9 cellular contexts compared by ENCODE assay signal in genomic region chr21:41678016-41678935, GRCh38.
DNase-seq lines count a peak whose midpoint lies in the region; ATAC-seq and TF ChIP-seq lines count a peak whose summit lies in the region.
"Had no signal": no experiment of that assay in that cellular context is flagged by ENCODE, and none has a peak within 500 bp of the region (broad histone marks: within the 10 kb centered on the region; RNA-seq: fewer than 3 reads in every experiment).

No MANE protein-coding gene starts in this region.

- H2AFZ ChIP-seq in parathyroid adenoma: no peak overlapping the region

- no peaks in the 10 kb centered on the region for H3K4me1 ChIP-seq in parathyroid adenoma

- peak overlapping the region; percentile 9 for H3K4me2 ChIP-seq in parathyroid adenoma (ENCODE audit: low read length)
- H3K4me2 ChIP-seq: KMS-11 had no signal

- H3K9me3 ChIP-seq in parathyroid adenoma (ENCODE audit: control insufficient read depth, low read length): no peaks in the 10 kb centered on the region

- ATAC-seq in esophagus mucosa (peak; percentile 69), GM21528 (IDR thresholded peaks at IDR 0.05; ENCODE audit: low FRiP score, unreplicated experiment) (no peak)

- no peaks in the 10 kb centered on the region for H3K36me3 ChIP-seq in parathyroid adenoma (ENCODE audit: control insufficient read depth, insufficient read depth, low read length)

- H3K9ac ChIP-seq in parathyroid adenoma: no peak overlapping the region
- H3K9ac ChIP-seq: KMS-11 had no signal

- no peaks in the 10 kb centered on the region for H3K79me2 ChIP-seq in parathyroid adenoma

- TF ChIP-seq CTCF in parathyroid adenoma (IDR thresholded peaks at IDR 0.05): no peak

- H3K4me3 ChIP-seq in parathyroid adenoma (ENCODE audit: low read depth, low read length): no peak overlapping the region

- H3K27ac ChIP-seq in parathyroid adenoma: no peak overlapping the region
- H3K27ac ChIP-seq: KMS-11 had no signal

- no peaks in the 10 kb centered on the region for H3K27me3 ChIP-seq in parathyroid adenoma (ENCODE audit: control insufficient read depth, insufficient read depth, low read length)

- DNase-seq in Daoy (ENCODE audit: low read depth) (peak; percentile 93), NCI-H526 (lab: John Stamatoyannopoulos, UW) (peak; percentile 51 to 80), anterior cingulate cortex (lab: John Stamatoyannopoulos, UW) (no peak), NOMO-1 treated with dmso at 0.1 percent for 144 hours (lab: John Stamatoyannopoulos, UW; ENCODE audit: unreplicated experiment) (no peak)
- no peak for DNase-seq in central memory CD4-positive, alpha-beta T cell

Comparison
In these comparisons a context has a peak if more than half of its experiments do, and no peak if none do; other contexts are left out.
1. DNase-seq: peak in Daoy (single experiment) and NCI-H526 (2 of 2); none in central memory CD4-positive, alpha-beta T cell (single experiment), anterior cingulate cortex (0 of 58) and NOMO-1 treated with dmso at 0.1 percent for 144 hours (single experiment).